ENCODE assay signal across 16 cellular contexts in genomic region chr18:55261253-55261652, GRCh38.
DNase-seq lines count a peak whose midpoint lies in the region; ATAC-seq and TF ChIP-seq lines count a peak whose summit lies in the region.
"Had no signal": no experiment of that assay in that cellular context is flagged by ENCODE, and none has a peak within 500 bp of the region (broad histone marks: within the 10 kb centered on the region; RNA-seq: fewer than 3 reads in every experiment).

No MANE protein-coding gene starts in this region.

- H3K9me3 Mint-ChIP-seq in Caco-2 (ENCODE audit: unreplicated experiment), result no peaks in the 10 kb centered on the region
- H3K9me3 Mint-ChIP-seq: CD4-positive, alpha-beta memory T cell; HFFc6 had no signal

- H3K27me3 Mint-ChIP-seq in Caco-2 (ENCODE audit: insufficient read depth, unreplicated experiment), result no peaks in the 10 kb centered on the region
- H3K27me3 Mint-ChIP-seq: CD4-positive, alpha-beta memory T cell had no signal

- no peaks in the 10 kb centered on the region for H3K9me3 ChIP-seq in Caco-2
- H3K9me3 ChIP-seq in hepatocyte (ENCODE audit: low read depth), result no peaks in the 10 kb centered on the region

- 56% methylated on average over 4 of the region's 4 CpGs for WGBS in hepatocyte (ENCODE audit: low lambda C conversion rate, missing lambda C conversion rate)

- POLR2A ChIA-PET in Caco-2 (lab: Charles Lee), result interaction anchor here (0.9 kb wide), 1 partner anchor 57 kb away, joined by 4 read pairs; no protein-coding TSS in a partner anchor

- TF ChIP-seq CTCF in Caco-2 (IDR thresholded peaks at IDR 0.05; ENCODE audit: insufficient read depth in 1 of 2, low read depth in 1 of 2, low read length in 1 of 2, severe bottlenecking in 1 of 2, unreplicated experiment in 1 of 2) (no peak), hepatocyte (IDR thresholded peaks at IDR 0.05; ENCODE audit: poor library complexity) (no peak)

- no peaks in the 10 kb centered on the region for H3K9me2 ChIP-seq in hepatocyte (replicated peaks; ENCODE audit: insufficient read depth)

- H3K4me1 Mint-ChIP-seq in Caco-2 (ENCODE audit: low read depth, unreplicated experiment), result peaks cover 14% of the 10 kb centered on the region
- H3K4me1 Mint-ChIP-seq: CD4-positive, alpha-beta memory T cell had no signal

- H3K4me3 ChIP-seq in Caco-2 (ENCODE audit: low read depth, low read length), result no peak overlapping the region
- H3K4me3 ChIP-seq in hepatocyte, result no peak overlapping the region

- H3K27me3 ChIP-seq in Caco-2 (replicated peaks; ENCODE audit: control insufficient read depth, insufficient read depth, low read length) (no peaks in the 10 kb centered on the region), hepatocyte (no peaks in the 10 kb centered on the region)

- peaks cover 41% of the 10 kb centered on the region for H3K36me3 Mint-ChIP-seq in Caco-2 (ENCODE audit: insufficient read depth, unreplicated experiment)
- H3K36me3 Mint-ChIP-seq: CD4-positive, alpha-beta memory T cell had no signal

- H4K20me1 ChIP-seq in hepatocyte (ENCODE audit: insufficient read depth, poor library complexity, severe bottlenecking), result no peaks in the 10 kb centered on the region

- H3K79me2 ChIP-seq in hepatocyte, result no peaks in the 10 kb centered on the region

- CTCF ChIA-PET in Caco-2 (lab: Charles Lee), result interaction anchor here (1.0 kb wide), 1 partner anchor 27 kb away, joined by 5 read pairs; no protein-coding TSS in a partner anchor

- H3K36me3 ChIP-seq in Caco-2 (ENCODE audit: control insufficient read depth, insufficient read depth, low read length) (no peaks in the 10 kb centered on the region), hepatocyte (replicated peaks; ENCODE audit: insufficient read depth, low read depth) (no peaks in the 10 kb centered on the region)

- H3K4me1 ChIP-seq in Caco-2 (peaks cover 82% of the 10 kb centered on the region), hepatocyte (ENCODE audit: insufficient read depth) (peaks cover 12% of the 10 kb centered on the region)

- H2AFZ ChIP-seq in hepatocyte, result no peak overlapping the region

- DNase-seq in Caco-2, result peak; percentile 44 to 47
- DNase-seq in HuH-7.5 (ENCODE audit: low spot score), result peak; percentile 14
- no peak for DNase-seq in hepatocyte (ENCODE audit: low spot score)
- no peak for DNase-seq in NCI-H226
- DNase-seq in T-helper 1 cell, result no peak
- DNase-seq: ACHN; Calu3; CD4-positive, alpha-beta memory T cell; DMS79 treated with DMSO at 0.1 percent for 48 hours; GF-D8; GOT3; H7; HFFc6 had no signal

- no peak overlapping the region for H3K27ac ChIP-seq in hepatocyte
- H3K27ac ChIP-seq: C4-2B had no signal

- no peak overlapping the region for H3K27ac Mint-ChIP-seq in Caco-2 (ENCODE audit: unreplicated experiment)
- H3K27ac Mint-ChIP-seq: CD4-positive, alpha-beta memory T cell; HFFc6 had no signal

- no peak overlapping the region for H3K4me3 Mint-ChIP-seq in Caco-2 (ENCODE audit: unreplicated experiment)
- H3K4me3 Mint-ChIP-seq: CD4-positive, alpha-beta memory T cell; HFFc6 had no signal

- no peak for ATAC-seq in GM18502 (IDR thresholded peaks at IDR 0.05; ENCODE audit: poor library complexity, unreplicated experiment)
- ATAC-seq: HCT116 had no signal

- BruUV-seq in Caco-2 (replicated peaks; lab: Mats Ljungman, UMichigan), result no TSS peak

- intact Hi-C loops in Caco-2 (cut with micrococcal nuclease; ENCODE audit: unreplicated experiment), result loop anchor here (5.0 kb wide), 3 partner anchors 61 to 501 kb away; no protein-coding TSS in a partner anchor

- H3K4me2 ChIP-seq in hepatocyte, result peak overlapping the region; percentile 26

Comparison
In these comparisons a context has a peak if more than half of its experiments do, and no peak if none do; other contexts are left out.
1. DNase-seq: peak in Caco-2 (2 of 2) and HuH-7.5 (single experiment); none in hepatocyte (single experiment), NCI-H226 (single experiment) and T-helper 1 cell (0 of 5).